Comparison of ENCODE assay signal across 9 cellular contexts in the genomic region with DNA sequence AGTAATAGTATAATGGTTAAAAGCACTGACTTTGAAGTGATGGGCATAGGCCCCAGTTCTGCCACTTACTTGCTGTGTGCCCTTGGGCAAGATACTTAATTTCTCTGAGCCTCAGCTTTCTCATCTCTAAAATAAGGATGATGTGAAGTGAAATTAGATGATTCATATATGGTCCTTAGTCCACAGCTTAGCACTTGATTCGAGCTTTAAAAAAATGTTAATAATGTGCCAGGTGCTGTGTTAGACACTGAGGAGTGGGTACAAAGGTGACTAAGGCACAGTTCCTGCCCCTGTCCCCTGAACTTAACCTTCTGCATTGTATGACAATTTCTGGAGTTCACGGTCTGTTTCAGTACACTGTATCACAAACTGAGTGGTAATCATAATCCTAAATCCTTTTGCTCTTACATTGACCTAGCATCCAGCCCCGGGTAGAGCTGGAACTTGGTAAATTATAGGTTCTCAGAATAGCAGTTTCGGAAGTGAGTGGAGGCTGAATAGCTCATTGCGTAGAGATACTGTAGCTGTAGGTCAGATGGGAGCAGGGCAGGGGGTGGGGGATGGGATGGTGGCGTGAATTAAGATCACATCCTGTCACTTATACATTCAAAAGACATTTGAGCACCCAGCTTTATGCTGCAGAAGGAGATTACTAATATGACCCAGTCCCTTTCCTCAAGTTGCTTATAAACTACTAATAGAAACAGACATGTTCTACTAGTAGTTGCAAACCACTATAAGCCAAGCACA. TPM values are rescaled to one million over a fixed set of nuclear protein-coding genes. Genes with fewer than 3 reads are reported as not detected.
DNase-seq lines count a peak whose midpoint lies in the region; ATAC-seq and TF ChIP-seq lines count a peak whose summit lies in the region.
"Had no signal": no experiment of that assay in that cellular context is flagged by ENCODE, and none has a peak within 500 bp of the region (broad histone marks: within the 10 kb centered on the region; RNA-seq: fewer than 3 reads in every experiment).

No MANE protein-coding gene starts in this region.

- DNase-seq in cardiac muscle cell (ENCODE audit: low read depth in 1 of 2, low spot score in 1 of 2) (no peak), cardiac septum (ENCODE audit: low spot score) (no peak), activated B cell treated with CpG ODN at 0.5 μM for 24 hours (no peak), cerebellar cortex (ENCODE audit: low spot score) (no peak), COLO829 (ENCODE audit: low spot score) (no peak)
- DNase-seq in stimulated activated naive CD4-positive, alpha-beta T cell treated with Interleukin-2 at 50 U/mL for 16 hours (lab: John Stamatoyannopoulos, UW) = no peak
- DNase-seq: activated CD4-positive, CD25-positive, alpha-beta regulatory T cell had no signal

- H3K36me3 Mint-ChIP-seq in activated B cell treated with CpG ODN at 0.5 μM for 24 hours (ENCODE audit: low read depth) = peaks cover 40% of the 10 kb centered on the region

- CTCF ChIA-PET in activated B cell treated with CpG ODN at 0.5 μM for 24 hours (lab: Charles Lee) = no interaction called here

- H3K9me3 ChIP-seq in cardiac muscle cell (ENCODE audit: low read depth) = no peaks in the 10 kb centered on the region
- no peaks in the 10 kb centered on the region for H3K9me3 ChIP-seq in iPS-15b (ENCODE audit: control insufficient read depth, insufficient read depth, low read length)
- peaks cover 0 to 5% of the 10 kb centered on the region in 2 donors for H3K9me3 ChIP-seq in stomach smooth muscle (ENCODE audit: control insufficient read depth in 2 of 2, low read length in 2 of 2)

- H3K4me3 Mint-ChIP-seq in activated B cell treated with CpG ODN at 0.5 μM for 24 hours = peak overlapping the region; percentile 94

- H3K27ac Mint-ChIP-seq in activated B cell treated with CpG ODN at 0.5 μM for 24 hours = peak overlapping the region; percentile 73

- H3K9me3 Mint-ChIP-seq in activated B cell treated with CpG ODN at 0.5 μM for 24 hours = no peaks in the 10 kb centered on the region

- H3K4me1 ChIP-seq in cardiac muscle cell (ENCODE audit: low read depth) (peaks cover 5% of the 10 kb centered on the region), iPS-15b (ENCODE audit: control insufficient read depth, insufficient read depth, low read length) (peaks cover 7% of the 10 kb centered on the region), stomach smooth muscle (ENCODE audit: control insufficient read depth, insufficient read depth, low read length) (peaks cover 8% of the 10 kb centered on the region)

- intact Hi-C loops in cardiac septum (cut with DNase I) (loop anchor here (2.0 kb wide), 2 partner anchors 31 to 81 kb away; partner anchors contain the start of genes C1orf50, ERMAP, P3H1 and SVBP), activated B cell treated with CpG ODN at 0.5 μM for 24 hours (cut with micrococcal nuclease) (loop anchor here (5.0 kb wide), 1 partner anchor 74 kb away; no protein-coding TSS in a partner anchor)

- H3K4me3 ChIP-seq in cardiac muscle cell (peak overlapping the region; percentile 60), iPS-15b (ENCODE audit: low read depth, low read length) (peak overlapping the region; percentile 88), stomach smooth muscle (ENCODE audit: low read length in 2 of 2) (peak overlapping the region; percentile 82 to 96)

- no peak overlapping the region for H3K27ac ChIP-seq in cardiac muscle cell
- H3K27ac ChIP-seq in stomach smooth muscle (ENCODE audit: low read length) = no peak overlapping the region

- no peaks in the 10 kb centered on the region for H3K27me3 Mint-ChIP-seq in activated B cell treated with CpG ODN at 0.5 μM for 24 hours

- no peak for ATAC-seq in activated B cell treated with CpG ODN at 0.5 μM for 24 hours (ENCODE audit: low read depth)

- POLR2A ChIA-PET in activated B cell treated with CpG ODN at 0.5 μM for 24 hours (lab: Charles Lee) = interaction anchor here (0.9 to 2.6 kb wide), 4 partner anchors 9 to 81 kb away, joined by 3 to 24 read pairs (median 8); partner anchors contain the start of genes C1orf50, P3H1 and SVBP

- H3K27me3 ChIP-seq in cardiac muscle cell (no peaks in the 10 kb centered on the region), iPS-15b (ENCODE audit: control insufficient read depth, insufficient read depth, low read length) (no peaks in the 10 kb centered on the region), stomach smooth muscle (ENCODE audit: control insufficient read depth in 1 of 2, insufficient read depth in 2 of 2, low read length in 2 of 2) (no peaks in the 10 kb centered on the region)

- H3K36me3 ChIP-seq in cardiac muscle cell = peaks cover 13% of the 10 kb centered on the region
- H3K36me3 ChIP-seq in iPS-15b (ENCODE audit: control insufficient read depth, insufficient read depth, low read length) = peaks cover 15% of the 10 kb centered on the region
- peaks cover 22 to 25% of the 10 kb centered on the region in 2 donors for H3K36me3 ChIP-seq in stomach smooth muscle (ENCODE audit: control insufficient read depth in 2 of 2, insufficient read depth in 2 of 2, low read length in 2 of 2)

- H3K9ac ChIP-seq in iPS-15b (ENCODE audit: low read depth, low read length) (no peak overlapping the region), stomach smooth muscle (ENCODE audit: low read length in 2 of 2) (peak overlapping the region in 1 of 2 donors; percentile 79)

- TF ChIP-seq CTCF in cardiac muscle cell (IDR thresholded peaks at IDR 0.05; ENCODE audit: low read depth, low read length) (no peak), activated B cell treated with CpG ODN at 0.5 μM for 24 hours (IDR thresholded peaks at IDR 0.05) (no peak)

- H3K4me1 Mint-ChIP-seq in activated B cell treated with CpG ODN at 0.5 μM for 24 hours = peaks cover 56% of the 10 kb centered on the region

RNA-seq across cellular contexts. Expression of gene ZNF691, which starts 1.5 kb away (rescaled TPM):
- total RNA-seq in cardiac muscle cell (22.6 and 24.3 TPM in 2 replicates), cardiac septum (6.5 TPM), activated B cell treated with CpG ODN at 0.5 μM for 24 hours (13.1 and 16.1 TPM in 2 replicates)
- polyA plus RNA-seq in cardiac muscle cell = 18.6 and 25.9 TPM in 2 replicates

RNA-seq across cellular contexts. Expression of gene SVBP, which starts 30.7 kb away (rescaled TPM):
- total RNA-seq in cardiac muscle cell (28.8 and 35.6 TPM in 2 replicates), cardiac septum (17.7 TPM), activated B cell treated with CpG ODN at 0.5 μM for 24 hours (21.5 and 22.4 TPM in 2 replicates)
- polyA plus RNA-seq in cardiac muscle cell = 67.8 and 73.1 TPM in 2 replicates

RNA-seq across cellular contexts. Expression of gene ERMAP, which starts 31.0 kb away (rescaled TPM):
- total RNA-seq in cardiac muscle cell (9.2 and 9.5 TPM in 2 replicates), cardiac septum (8.5 TPM), activated B cell treated with CpG ODN at 0.5 μM for 24 hours (7.1 and 10.7 TPM in 2 replicates)
- polyA plus RNA-seq in cardiac muscle cell = 4.1 and 5.7 TPM in 2 replicates
